Comparison of ENCODE assay signal across 19 cellular contexts in genomic region chr16:908526-909155, GRCh38.
"Had no signal": no experiment of that assay in that cellular context is flagged by ENCODE, and none has a peak within 500 bp of the region (broad histone marks: within the 10 kb centered on the region; RNA-seq: fewer than 3 reads in every experiment).

No MANE protein-coding gene starts in this region.

- H3K9me3 ChIP-seq: lower lobe of right lung had no signal

- DNase-seq: activated CD4-positive, alpha-beta T cell treated with anti-CD3 and anti-CD28 coated beads, Interleukin-2, amount 50 U/mL, for 48 hours; activated CD8-positive, alpha-beta memory T cell treated with anti-CD3 and anti-CD28 coated beads, Interleukin-2, amount 50 U/mL, for 48 hours; activated naive CD4-positive, alpha-beta T cell treated with Interleukin-2 at 50 U/mL for 16 hours; activated naive CD8-positive, alpha-beta T cell treated with anti-CD3 and anti-CD28 coated beads for 36 hours; activated T-cell treated with anti-CD3 and anti-CD28 coated beads, Interleukin-2, amount 50 U/mL, for 4 hours; effector memory CD8-positive, alpha-beta T cell; glutamatergic neuron; left colon; mesendoderm; retina; spleen; stimulated activated CD4-positive, alpha-beta T cell treated with anti-CD3 and anti-CD28 coated beads, Interleukin-4, amount 100 ng/mL, for 24 hours; stimulated activated naive CD8-positive, alpha-beta T cell treated with anti-CD3 and anti-CD28 coated beads, Interleukin-15, Interleukin-2, amounts not matched to agents 100 U/mL and 50 U/mL, for 24 hours; T-helper 1 cell had no signal

- H3K4me1 ChIP-seq: esophagus muscularis mucosa, lower lobe of right lung, spleen had no signal

- ATAC-seq: activated T-cell treated with anti-CD3 and anti-CD28 coated beads, Interleukin-2, amount 50 U/mL, for 4 hours; effector memory CD8-positive, alpha-beta T cell; left colon; mucosa of descending colon; stimulated activated naive CD8-positive, alpha-beta T cell treated with anti-CD3 and anti-CD28 coated beads, Interleukin-15, Interleukin-2, amounts not matched to agents 100 U/mL and 50 U/mL, for 24 hours; WTC11 had no signal

- H3K27ac ChIP-seq: esophagus muscularis mucosa, lower lobe of right lung, spleen, tibial nerve had no signal

- H3K4me3 ChIP-seq: esophagus muscularis mucosa, lower lobe of right lung, mucosa of descending colon, spleen, tibial nerve had no signal

- H3K27me3 ChIP-seq: esophagus muscularis mucosa, spleen, tibial nerve had no signal
